9 cellular contexts compared by ENCODE assay signal in genomic region chr6:14210077-14210476, GRCh38.
DNase-seq lines count a peak whose midpoint lies in the region; ATAC-seq and TF ChIP-seq lines count a peak whose summit lies in the region.
"Had no signal": no experiment of that assay in that cellular context is flagged by ENCODE, and none has a peak within 500 bp of the region (broad histone marks: within the 10 kb centered on the region; RNA-seq: fewer than 3 reads in every experiment).

No MANE protein-coding gene starts in this region.

- no peak overlapping the region for H2AFZ ChIP-seq in neuron (ENCODE audit: low read depth, low read length)

- TF ChIP-seq CTCF in NB4 (IDR thresholded peaks at IDR 0.05; ENCODE audit: low read depth, low read length), result no peak

- 78 to 79% methylated on average over 10 of the region's 10 CpGs for WGBS in aorta, 2 donors

- H3K27me3 ChIP-seq in neuron (ENCODE audit: insufficient read depth, low read length) (no peaks in the 10 kb centered on the region), aorta (ENCODE audit: control insufficient read depth in 1 of 2, insufficient read depth in 2 of 2, low read length in 1 of 2) (no peaks in the 10 kb centered on the region)

- DNase-seq in NB4 (ENCODE audit: low read depth) (peak; percentile 13), cerebellar cortex (ENCODE audit: low spot score) (peak; percentile 83), SIG-M5 treated with dmso at 0.1 percent for 504 hours (lab: John Stamatoyannopoulos, UW; ENCODE audit: unreplicated experiment) (no peak), DMS79 treated with DMSO at 0.1 percent for 48 hours (lab: John Stamatoyannopoulos, UW) (no peak), aorta (no peak)
- DNase-seq: activated effector memory CD4-positive, alpha-beta T cell treated with anti-CD3 and anti-CD28 coated beads, Interleukin-2, amount 50 U/mL, for 16 hours had no signal

- H3K4me3 ChIP-seq in NB4 (ENCODE audit: low read depth, low read length) (peak overlapping the region; percentile 61), neuron (ENCODE audit: low read length) (peak overlapping the region; percentile 70), aorta (ENCODE audit: low read length in 2 of 2) (no peak overlapping the region)

- peak overlapping the region; percentile 75; the same call in 1 of the 2 replicates for H3K9ac ChIP-seq in ES-I3 (ENCODE audit: low read depth, low read length)

- no peaks in the 10 kb centered on the region for H3K36me3 ChIP-seq in ES-I3 (ENCODE audit: insufficient read depth, low read length)
- no peaks in the 10 kb centered on the region for H3K36me3 ChIP-seq in neuron (ENCODE audit: insufficient read depth, low read length)
- no peaks in the 10 kb centered on the region for H3K36me3 ChIP-seq in aorta (ENCODE audit: control insufficient read depth in 1 of 2, insufficient read depth in 2 of 2, low read length in 1 of 2)

- no peak for ATAC-seq in HG03025 (IDR thresholded peaks at IDR 0.05; ENCODE audit: low FRiP score, unreplicated experiment)
- ATAC-seq in aorta (ENCODE audit: low FRiP score), result no peak

- no peaks in the 10 kb centered on the region for H3K9me3 ChIP-seq in ES-I3 (ENCODE audit: control insufficient read depth, insufficient read depth, low read length)
- H3K9me3 ChIP-seq in neuron (ENCODE audit: low read length), result no peaks in the 10 kb centered on the region
- H3K9me3 ChIP-seq in aorta (ENCODE audit: control insufficient read depth, low read length), result no peaks in the 10 kb centered on the region

- intact Hi-C loops in aorta (cut with DNase I), result loop anchor here (2.0 to 10.0 kb wide), 3 partner anchors 1227 to 1415 kb away; no protein-coding TSS in a partner anchor

- TF ChIP-seq POLR2A in NB4 (IDR thresholded peaks at IDR 0.05; ENCODE audit: extremely low read depth, insufficient read length), result no peak

- H3K4me1 ChIP-seq in ES-I3 (ENCODE audit: insufficient read depth, low read length), result peaks cover 5% of the 10 kb centered on the region; the same call in 1 of the 2 replicates
- peaks cover 15% of the 10 kb centered on the region for H3K4me1 ChIP-seq in neuron (ENCODE audit: insufficient read depth, low read length)
- H3K4me1 ChIP-seq in aorta (ENCODE audit: control insufficient read depth in 1 of 2, insufficient read depth in 2 of 2, low read length in 2 of 2), result no peaks in the 10 kb centered on the region

- no peak overlapping the region for H3K27ac ChIP-seq in aorta (ENCODE audit: low read depth in 1 of 2, low read length in 2 of 2)

Comparison
In these comparisons a context has a peak if more than half of its experiments do, and no peak if none do; other contexts are left out.
1. DNase-seq: peak in NB4 (single experiment) and cerebellar cortex (single experiment); none in SIG-M5 treated with dmso at 0.1 percent for 504 hours (single experiment), DMS79 treated with DMSO at 0.1 percent for 48 hours (single experiment) and aorta (0 of 2).
2. H3K4me3 ChIP-seq: peak in NB4 (single experiment) and neuron (single experiment); none in aorta (0 of 2).